In genomic region chr5:151158287-151158661, GRCh38 we compare ENCODE assay signal across 8 cellular contexts. TPM values are rescaled to one million over a fixed set of nuclear protein-coding genes. Genes with fewer than 3 reads are reported as not detected.
DNase-seq lines count a peak whose midpoint lies in the region; ATAC-seq, FAIRE-seq and TF ChIP-seq lines count a peak whose summit lies in the region.

No MANE protein-coding gene starts in this region.

- no peaks in the 10 kb centered on the region for H3K27me3 Mint-ChIP-seq in CD4-positive, alpha-beta memory T cell

- ATAC-seq in GM18502 (IDR thresholded peaks at IDR 0.05; ENCODE audit: poor library complexity, unreplicated experiment) (no peak), HG03460 (IDR thresholded peaks at IDR 0.05; ENCODE audit: unreplicated experiment) (no peak)

- H3K36me3 Mint-ChIP-seq in CD4-positive, alpha-beta memory T cell = peaks cover 7 to 28% of the 10 kb centered on the region in 2 donors

- no peaks in the 10 kb centered on the region for H3K9me3 ChIP-seq in CD4-positive, alpha-beta memory T cell (ENCODE audit: control insufficient read depth in 1 of 2, low read length in 2 of 2)
- no peaks in the 10 kb centered on the region for H3K9me3 ChIP-seq in mucosa of rectum (ENCODE audit: control insufficient read depth in 2 of 2, low read length in 2 of 2)

- H3K9ac ChIP-seq in mucosa of rectum (ENCODE audit: low read depth in 1 of 2, low read length in 2 of 2) = peak overlapping the region; percentile 56 to 76

- H3K4me3 Mint-ChIP-seq in CD4-positive, alpha-beta memory T cell = peak overlapping the region; percentile 91 to 99 (median 97)

- no peak for DNase-seq in CD4-positive, alpha-beta memory T cell
- DNase-seq in KBM-7 = peak; percentile 41
- DNase-seq in cardiac fibroblast (ENCODE audit: low read depth in 2 of 2) = peak in 1 of 2 donors; percentile 29
- no peak for DNase-seq in GM12892 (ENCODE audit: insufficient read length)
- DNase-seq in globus pallidus (ENCODE audit: low spot score) = no peak

- no peaks in the 10 kb centered on the region for H3K27me3 ChIP-seq in CD4-positive, alpha-beta memory T cell (ENCODE audit: insufficient read depth, low read length)
- no peaks in the 10 kb centered on the region for H3K27me3 ChIP-seq in mucosa of rectum (ENCODE audit: control insufficient read depth in 2 of 2, insufficient read depth in 2 of 2, low read length in 2 of 2)

- no peaks in the 10 kb centered on the region for H3K36me3 ChIP-seq in CD4-positive, alpha-beta memory T cell (ENCODE audit: insufficient read depth, low read length)
- no peaks in the 10 kb centered on the region for H3K36me3 ChIP-seq in mucosa of rectum (ENCODE audit: control insufficient read depth in 2 of 2, insufficient read depth in 2 of 2, low read length in 2 of 2)

- in situ Hi-C loops in KBM-7 (cut with MboI; ENCODE audit: low pct_unique_long_range_greater_than_20kb, low sequenced_read_pairs) = no loop called here

- peak overlapping the region; percentile 84 for H3K27ac ChIP-seq in CD4-positive, alpha-beta memory T cell (ENCODE audit: low read depth, low read length)
- peak overlapping the region; percentile 50 to 90 for H3K27ac ChIP-seq in mucosa of rectum (ENCODE audit: low read depth in 2 of 2, low read length in 2 of 2)

- peaks cover 32 to 67% (median 45%) of the 10 kb centered on the region in 4 donors for H3K4me1 Mint-ChIP-seq in CD4-positive, alpha-beta memory T cell

- peak overlapping the region; percentile 80 to 90 for H3K4me3 ChIP-seq in CD4-positive, alpha-beta memory T cell (ENCODE audit: low read length in 2 of 2)
- H3K4me3 ChIP-seq in cardiac fibroblast (replicated peaks in 1 of 2; ENCODE audit: low read depth in 2 of 2, low read length in 2 of 2) (peak overlapping the region; percentile 95 to 99), mucosa of rectum (ENCODE audit: low read length in 2 of 2) (peak overlapping the region; percentile 66 to 83)

- FAIRE-seq in GM12892 (lab: Jason Lieb, UNC) = no peak

- POLR2A ChIA-PET in CD4-positive, alpha-beta memory T cell (lab: Charles Lee; ENCODE audit: partially characterized antibody) = interaction anchor here (0.8 to 13.9 kb wide), 13 partner anchors 10 to 709 kb away, joined by 3 to 249 read pairs (median 9); partner anchors contain the start of genes CCDC69, GM2A and RPS14

- intact Hi-C loops in CD4-positive, alpha-beta memory T cell (cut with micrococcal nuclease) = loop anchor here (5.0 to 10.0 kb wide), 4 partner anchors 157 to 746 kb away; partner anchors contain the start of genes CD74 and G3BP1

- peaks cover 49% of the 10 kb centered on the region for H3K4me1 ChIP-seq in CD4-positive, alpha-beta memory T cell (ENCODE audit: insufficient read depth, low read length)
- peaks cover 8 to 19% of the 10 kb centered on the region in 2 donors for H3K4me1 ChIP-seq in mucosa of rectum (ENCODE audit: control insufficient read depth in 2 of 2, insufficient read depth in 2 of 2, low read length in 2 of 2)

- peak overlapping the region; percentile 92 to 99 (median 96) for H3K27ac Mint-ChIP-seq in CD4-positive, alpha-beta memory T cell

- H3K9me3 Mint-ChIP-seq in CD4-positive, alpha-beta memory T cell = no peaks in the 10 kb centered on the region

- no peak for TF ChIP-seq CTCF in cardiac fibroblast (IDR thresholded peaks at IDR 0.05; ENCODE audit: low read depth, low read length)

- TF ChIP-seq POLR2A in GM12892 (IDR thresholded peaks at IDR 0.05; ENCODE audit: low read depth, low read length) = no peak

- CTCF ChIA-PET in CD4-positive, alpha-beta memory T cell (lab: Charles Lee; ENCODE audit: partially characterized antibody) = interaction anchor here (1.2 to 50.2 kb wide), 3 partner anchors 5 to 80 kb away, joined by 4 to 2066 read pairs (median 2066); partner anchors contain the start of gene ANXA6

RNA-seq across cellular contexts. Expression of gene ANXA6, which starts 0.7 kb away (rescaled TPM):
- 100 to 1,000 TPM; 318 to 342 TPM for total RNA-seq in CD4-positive, alpha-beta memory T cell
- 100 to 1,000 TPM; 229 to 330 TPM for polyA plus RNA-seq in CD4-positive, alpha-beta memory T cell
- 349 TPM for polyA plus RNA-seq in GM12892 (2012; ENCODE audit: missing spikeins)
